In genomic region chr15:73599934-73600333, GRCh38 we compare ENCODE assay signal across 1 cellular context.
TF ChIP-seq lines count a peak whose summit lies in the region.

No MANE protein-coding gene starts in this region.

TF ChIP-seq in IMR-90, 13 proteins besides CTCF, POLR2A, EP300 and RAD21 (continued from another document):
- TF ChIP-seq CHD1 (IDR thresholded peaks at IDR 0.05; ENCODE audit: low read depth, low read length) = no peak
- TF ChIP-seq MAZ (IDR thresholded peaks at IDR 0.05; ENCODE audit: borderline replicate concordance, low read depth, low read length) = no peak
